Comparison of ENCODE assay signal across 8 cellular contexts in genomic region chr13:112873851-112874750, GRCh38.
DNase-seq lines count a peak whose midpoint lies in the region; ATAC-seq and TF ChIP-seq lines count a peak whose summit lies in the region.

No MANE protein-coding gene starts in this region.

- peak; percentile 75 for TF ChIP-seq CTCF in neutrophil (IDR thresholded peaks at IDR 0.05)

- H3K4me1 ChIP-seq in neutrophil (ENCODE audit: control insufficient read depth in 1 of 2, insufficient read depth in 1 of 2, low read depth in 1 of 2, low read length in 1 of 2): peaks cover 31 to 34% of the 10 kb centered on the region in 2 experiments

- H3K27ac ChIP-seq in neutrophil: peak overlapping the region; percentile 76
- H3K27ac ChIP-seq in substantia nigra (ENCODE audit: low read depth, low read length, poor library complexity, severe bottlenecking): no peak overlapping the region

- H3K4me3 ChIP-seq in neutrophil (ENCODE audit: low read depth in 1 of 2, low read length in 1 of 2): peak overlapping the region in 1 of 2 experiments; percentile 44

- peaks cover 83% of the 10 kb centered on the region for H3K36me3 ChIP-seq in neutrophil

- peak; percentile 75 for ATAC-seq in GM19438 (IDR thresholded peaks at IDR 0.05; ENCODE audit: low read depth, unreplicated experiment)
- peak; percentile 85 for ATAC-seq in HG03442 (IDR thresholded peaks at IDR 0.05; ENCODE audit: unreplicated experiment)

- in situ Hi-C loops in Caki2 (cut with HindIII; ENCODE audit: low pct_unique_long_range_greater_than_20kb, low sequenced_read_pairs): no loop called here

- no peaks in the 10 kb centered on the region for H3K9me3 ChIP-seq in neutrophil

- no peaks in the 10 kb centered on the region for H3K27me3 ChIP-seq in neutrophil

- DNase-seq in Caki2 (ENCODE audit: low read depth) (peak; percentile 59), NCI-H748 treated with DMSO at 0.1 percent for 48 hours (lab: John Stamatoyannopoulos, UW) (peak; percentile 8), activated T-cell treated with anti-CD3 and anti-CD28 coated beads for 1 hour (ENCODE audit: low read depth) (peak; percentile 31), fibroblast of peridontal ligament (ENCODE audit: extremely low read depth) (peak; percentile 59), substantia nigra (lab: John Stamatoyannopoulos, UW) (peak in 44 of 49 donors; percentile 12 to 84 (median 56))

Comparison
In these comparisons a context has a peak if more than half of its experiments do, and no peak if none do; other contexts are left out.
1. DNase-seq: peak in every context shown above with its lines; median percentile 59 in Caki2; 59 in fibroblast of peridontal ligament; 56 in substantia nigra; 31 in activated T-cell treated with anti-CD3 and anti-CD28 coated beads for 1 hour; 8 in NCI-H748 treated with DMSO at 0.1 percent for 48 hours.